Comparison of ENCODE assay signal across 26 cellular contexts in the genomic region with DNA sequence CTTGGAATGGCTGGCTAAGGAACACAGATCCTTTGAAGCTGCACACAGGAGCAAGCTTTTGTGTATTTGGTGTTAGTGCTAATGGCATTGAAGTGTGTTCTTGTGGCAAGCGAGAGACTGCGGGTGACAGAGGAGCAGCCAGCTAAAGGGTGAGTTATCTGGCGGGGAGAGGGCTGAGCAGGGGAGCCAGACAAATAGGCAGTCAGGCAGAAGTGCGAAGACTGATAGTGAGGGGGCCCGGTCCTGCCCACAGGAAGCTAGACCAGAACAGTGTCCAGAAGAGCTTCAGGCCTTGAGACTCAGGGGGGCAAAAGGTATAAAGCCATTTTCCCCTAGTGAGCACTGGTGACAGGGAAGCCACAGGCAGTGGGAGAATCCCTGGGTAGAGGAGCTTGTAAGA.
"Had no signal": no experiment of that assay in that cellular context is flagged by ENCODE, and none has a peak within 500 bp of the region (broad histone marks: within the 10 kb centered on the region; RNA-seq: fewer than 3 reads in every experiment).

No MANE protein-coding gene starts in this region.

- H3K36me3 ChIP-seq: brain microvascular endothelial cell, esophagus squamous epithelium, gastroesophageal sphincter had no signal

- H3K27ac ChIP-seq: brain microvascular endothelial cell, epithelial cell of prostate, esophagus squamous epithelium, gastroesophageal sphincter had no signal

- H3K4me3 ChIP-seq: esophagus squamous epithelium, gastroesophageal sphincter had no signal

- DNase-seq: activated CD4-positive, alpha-beta memory T cell treated with anti-CD3 and anti-CD28 coated beads, Interleukin-2, amount 10 ng/mL, durations not matched to agents 7 days and 5 days; activated CD4-positive, alpha-beta T cell treated with anti-CD3 and anti-CD28 coated beads for 36 hours; activated CD4-positive, alpha-beta T cell treated with anti-CD3 and anti-CD28 coated beads, Interleukin-2, amount 10 ng/mL, durations not matched to agents 24 days and 14 days; activated CD4-positive, alpha-beta T cell treated with anti-CD3 and anti-CD28 coated beads, Interleukin-2, amount 50 U/mL, for 4 hours; activated CD4-positive, CD25-positive, alpha-beta regulatory T cell; activated CD4-positive, CD25-positive, alpha-beta regulatory T cell treated with anti-CD3 and anti-CD28 coated beads, Interleukin-2, amount 50 U/mL, for 72 hours; activated CD8-positive, alpha-beta memory T cell treated with anti-CD3 and anti-CD28 coated beads, Interleukin-2, amount 50 U/mL, for 48 hours; activated effector memory CD4-positive, alpha-beta T cell treated with Interleukin-2 at 50 U/mL for 16 hours; activated gamma-delta T cell treated with Interleukin-2 at 50 U/mL for 16 hours; activated naive CD4-positive, alpha-beta T cell treated with anti-CD3 and anti-CD28 coated beads, Interleukin-2, amount 50 U/mL, for 16 hours; activated naive CD4-positive, alpha-beta T cell treated with Interleukin-2 at 50 U/mL for 16 hours; activated T-cell treated with anti-CD3 and anti-CD28 coated beads for 4 hours; activated T-cell treated with anti-CD3 and anti-CD28 coated beads, Interleukin-2, amount 50 U/mL, for 24 hours; activated T-cell treated with anti-CD3 and anti-CD28 coated beads, Interleukin-2, amount 50 U/mL, for 72 hours; amniotic stem cell; anterior cingulate cortex; brain microvascular endothelial cell; cortex of kidney; dermis blood vessel endothelial cell; effector CD8-positive, alpha-beta T cell; esophagus squamous epithelium; foreskin melanocyte; T-helper 2 cell had no signal

- H3K9me3 ChIP-seq: esophagus squamous epithelium, gastroesophageal sphincter had no signal

- H3K27me3 ChIP-seq: brain microvascular endothelial cell, esophagus squamous epithelium, gastroesophageal sphincter had no signal

- H3K4me1 ChIP-seq: esophagus squamous epithelium, gastroesophageal sphincter had no signal

- ATAC-seq: activated CD4-positive, alpha-beta T cell treated with anti-CD3 and anti-CD28 coated beads for 36 hours; activated T-cell treated with anti-CD3 and anti-CD28 coated beads, Interleukin-2, amount 50 U/mL, for 72 hours; activated T-helper 17 cell treated with anti-CD3 and anti-CD28 coated beads, Interleukin-2, amount 50 U/mL, for 72 hours; gastroesophageal sphincter had no signal
